In genomic region chr21:28224191-28224755, GRCh38 we compare ENCODE assay signal across 16 cellular contexts.
DNase-seq lines count a peak whose midpoint lies in the region; ATAC-seq and TF ChIP-seq lines count a peak whose summit lies in the region.
"Had no signal": no experiment of that assay in that cellular context is flagged by ENCODE, and none has a peak within 500 bp of the region (broad histone marks: within the 10 kb centered on the region; RNA-seq: fewer than 3 reads in every experiment).

No MANE protein-coding gene starts in this region.

- no peak overlapping the region for H2BK5ac ChIP-seq in mesendoderm (ENCODE audit: low read length)

- no peaks in the 10 kb centered on the region for H3K27me3 Mint-ChIP-seq in T-helper 17 cell
- H3K27me3 Mint-ChIP-seq: CD4-positive, alpha-beta T cell had no signal

- H3K4ac ChIP-seq in mesendoderm (ENCODE audit: low read depth, low read length): no peak overlapping the region

- H4K8ac ChIP-seq in mesendoderm (ENCODE audit: low read depth, low read length): no peak overlapping the region

- DNase-seq in OCI-M1 (lab: John Stamatoyannopoulos, UW): peak; percentile 23
- peak; percentile 25 for DNase-seq in fibroblast of villous mesenchyme (ENCODE audit: low read depth)
- no peak for DNase-seq in mesendoderm
- DNase-seq in DMS153 (lab: John Stamatoyannopoulos, UW): no peak
- DNase-seq in NCI-H1048 (lab: John Stamatoyannopoulos, UW): no peak
- no peak for DNase-seq in T-helper 17 cell
- DNase-seq: ACHN; BE2C; Caco-2; CD4-positive, alpha-beta T cell; DMS79; GF-D8; GM23248 had no signal

- H3K27me3 ChIP-seq in mesendoderm (ENCODE audit: insufficient read depth, low read length, poor library complexity): no peaks in the 10 kb centered on the region
- H3K27me3 ChIP-seq: BE2C had no signal

- peak overlapping the region; percentile 45 for H2BK120ac ChIP-seq in mesendoderm (ENCODE audit: low read depth, low read length)

- no peaks in the 10 kb centered on the region for H3K79me2 ChIP-seq in mesendoderm (ENCODE audit: control insufficient read depth, insufficient read depth, low read length)

- H3K9ac ChIP-seq in mesendoderm (ENCODE audit: low read length): no peak overlapping the region
- H3K9ac ChIP-seq: GM23248 had no signal

- H3K27ac ChIP-seq in mesendoderm (ENCODE audit: low read depth, low read length): no peak overlapping the region
- H3K27ac ChIP-seq: C4-2B, GM23248 had no signal

- H3K4me3 ChIP-seq in fibroblast of villous mesenchyme (ENCODE audit: low read depth, low read length) (no peak overlapping the region), mesendoderm (ENCODE audit: low read length) (no peak overlapping the region)
- H3K4me3 ChIP-seq: GM23248, HAP-1 had no signal

- no CpG with 5 or more reads among the region's 6 CpGs for WGBS in mesendoderm (ENCODE audit: extremely low coverage, insufficient coverage, low lambda C conversion rate)

- H3K18ac ChIP-seq in mesendoderm (ENCODE audit: low read length): no peak overlapping the region

- no peak overlapping the region for H3K23ac ChIP-seq in mesendoderm (ENCODE audit: low read length)

- H3K4me2 ChIP-seq in mesendoderm (ENCODE audit: low read length): no peak overlapping the region

- H3K36me3 ChIP-seq in mesendoderm (ENCODE audit: control insufficient read depth, insufficient read depth, low read length): no peaks in the 10 kb centered on the region
- H3K36me3 ChIP-seq: BE2C, HAP-1 had no signal

- H3K4me1 ChIP-seq in mesendoderm (ENCODE audit: control insufficient read depth, low read depth, low read length): no peaks in the 10 kb centered on the region
- H3K4me1 ChIP-seq: Caco-2, HAP-1 had no signal

- ATAC-seq in HG03432 (IDR thresholded peaks at IDR 0.05; ENCODE audit: unreplicated experiment) (no peak), T-helper 17 cell (no peak)

- H3K4me1 Mint-ChIP-seq in T-helper 17 cell: no peaks in the 10 kb centered on the region

- H3K27ac Mint-ChIP-seq in T-helper 17 cell: no peak overlapping the region
- H3K27ac Mint-ChIP-seq: CD4-positive, alpha-beta T cell had no signal

- no peaks in the 10 kb centered on the region for H3K9me3 ChIP-seq in T-helper 17 cell (ENCODE audit: control insufficient read depth, low read length, poor library complexity, severe bottlenecking)
- H3K9me3 ChIP-seq: BE2C, Caco-2 had no signal

- H4K5ac ChIP-seq in mesendoderm (ENCODE audit: low read length): no peak overlapping the region

- H3K36me3 Mint-ChIP-seq in T-helper 17 cell (ENCODE audit: low read depth): no peaks in the 10 kb centered on the region

- no peak overlapping the region for H2AK5ac ChIP-seq in mesendoderm (ENCODE audit: low read length)

- H3K56ac ChIP-seq in mesendoderm (ENCODE audit: low read length): no peak overlapping the region

- no peak overlapping the region for H2BK15ac ChIP-seq in mesendoderm (replicated peaks; ENCODE audit: low read depth)

- no peak for TF ChIP-seq CTCF in fibroblast of villous mesenchyme (IDR thresholded peaks at IDR 0.05; ENCODE audit: insufficient read depth, low read depth, low read length)

- no peak overlapping the region for H3K4me3 Mint-ChIP-seq in T-helper 17 cell
- H3K4me3 Mint-ChIP-seq: CD4-positive, alpha-beta T cell had no signal

- no peaks in the 10 kb centered on the region for H3K79me1 ChIP-seq in mesendoderm (ENCODE audit: low read length)

Comparison
In these comparisons a context has a peak if more than half of its experiments do, and no peak if none do; other contexts are left out.
1. DNase-seq: peak in OCI-M1 (single experiment) and fibroblast of villous mesenchyme (single experiment); none in mesendoderm (single experiment), DMS153 (single experiment), NCI-H1048 (single experiment) and T-helper 17 cell (0 of 3).